27 cellular contexts compared by ENCODE assay signal in the genomic region with DNA sequence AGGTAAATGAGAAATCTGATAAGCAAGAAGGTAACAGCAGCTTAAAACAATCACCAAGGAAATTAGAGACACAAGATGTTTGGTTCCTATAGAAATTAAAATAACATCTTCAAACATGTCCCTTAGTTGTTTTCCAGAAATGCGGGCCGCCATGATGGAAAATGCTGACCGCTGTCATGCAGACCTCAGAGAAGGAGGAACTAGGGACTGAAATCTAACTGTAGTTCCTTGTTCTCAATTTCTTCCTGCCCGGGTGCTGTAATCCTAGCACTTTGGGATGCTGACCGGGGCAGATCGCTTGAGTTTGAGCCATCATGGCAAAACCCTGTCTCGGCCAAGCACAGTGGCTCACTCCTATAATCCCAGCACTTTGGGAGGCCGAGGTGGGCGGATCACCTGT. TPM values are rescaled to one million over a fixed set of nuclear protein-coding genes. Genes with fewer than 3 reads are reported as not detected.
"Had no signal": no experiment of that assay in that cellular context is flagged by ENCODE, and none has a peak within 500 bp of the region (broad histone marks: within the 10 kb centered on the region; RNA-seq: fewer than 3 reads in every experiment).

No MANE protein-coding gene starts in this region.

- H3K4me1 ChIP-seq: esophagus squamous epithelium, gastroesophageal sphincter, psoas muscle, sigmoid colon had no signal

- ATAC-seq: effector memory CD8-positive, alpha-beta T cell; gastroesophageal sphincter; left ventricle myocardium superior; mucosa of descending colon; naive thymus-derived CD8-positive, alpha-beta T cell; psoas muscle; stimulated activated naive B cell treated with anti-CD40 and anti-IgM and Interleukin-4, amounts not matched to agents 10 μg/mL and 1 μg/mL and 100 μg/mL, for 72 hours; stimulated activated naive CD8-positive, alpha-beta T cell treated with anti-CD3 and anti-CD28 coated beads, Interleukin-15, amount 100 ng/mL, for 72 hours had no signal

- DNase-seq: effector memory CD8-positive, alpha-beta T cell; esophagus squamous epithelium; foreskin fibroblast; glutamatergic neuron; kidney; left cardiac atrium; left ventricle myocardium superior; mammary epithelial cell; mucosa of descending colon; naive thymus-derived CD8-positive, alpha-beta T cell; psoas muscle; retina; sigmoid colon; stimulated activated CD4-positive, alpha-beta T cell treated with anti-CD3 and anti-CD28 coated beads, Interleukin-2, amount 100 ng/mL, for 24 hours; stimulated activated CD4-positive, alpha-beta T cell treated with anti-CD3 and anti-CD28 coated beads, Interleukin-4, amount 100 ng/mL, for 4 hours; stimulated activated naive B cell treated with anti-CD40 and anti-IgM and Interleukin-4, amounts not matched to agents 10 μg/mL and 1 μg/mL and 100 μg/mL, for 72 hours; stimulated activated naive CD8-positive, alpha-beta T cell treated with anti-CD3 and anti-CD28 coated beads, Interleukin-15, amount 100 ng/mL, for 72 hours; substantia nigra; transverse colon had no signal

- H3K27ac ChIP-seq: epithelial cell of prostate, esophagus squamous epithelium, gastroesophageal sphincter, neutrophil, psoas muscle, sigmoid colon, skin epidermis, thoracic aorta, transverse colon had no signal

- H3K36me3 ChIP-seq: esophagus squamous epithelium, gastroesophageal sphincter, neutrophil, sigmoid colon, thoracic aorta, transverse colon had no signal

- H3K27me3 ChIP-seq: neutrophil, sigmoid colon, transverse colon had no signal

- H3K4me3 ChIP-seq: esophagus squamous epithelium, gastroesophageal sphincter, mucosa of descending colon, psoas muscle, sigmoid colon, skin epidermis, thoracic aorta, transverse colon had no signal

- H3K9me3 ChIP-seq: esophagus squamous epithelium, gastroesophageal sphincter, mucosa of descending colon, neutrophil, psoas muscle, sigmoid colon, thoracic aorta, transverse colon had no signal

RNA-seq across cellular contexts. Expression of a gene that starts 51.1 kb away (rescaled TPM):
- total RNA-seq: esophagus squamous epithelium; gastroesophageal sphincter; kidney; left cardiac atrium; left ventricle myocardium superior; mammary epithelial cell; mucosa of descending colon; naive thymus-derived CD8-positive, alpha-beta T cell; osteoblast; psoas muscle; sigmoid colon; thoracic aorta; transverse colon; urinary bladder had no signal
- polyA plus RNA-seq: mammary epithelial cell; naive thymus-derived CD8-positive, alpha-beta T cell; neural cell; psoas muscle; urinary bladder had no signal
